In the genomic region with DNA sequence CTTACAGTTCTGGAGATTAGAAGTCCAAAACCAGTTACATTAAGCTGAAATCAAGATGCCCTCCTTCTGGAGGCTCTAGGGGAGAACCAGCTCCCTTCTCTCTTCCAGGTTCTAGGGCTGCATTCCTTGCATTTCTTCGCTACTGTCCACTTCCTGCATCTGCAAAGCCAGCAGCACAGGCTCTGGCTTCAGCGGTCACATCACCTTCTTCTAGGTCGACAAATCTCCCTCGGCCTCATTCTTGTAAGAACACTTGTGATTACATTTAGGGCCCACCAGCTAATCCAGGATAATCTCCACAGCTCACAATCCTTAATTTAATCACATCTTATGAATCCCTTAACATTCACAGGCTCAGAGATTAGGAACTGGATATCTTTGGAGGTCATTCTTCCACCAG, we compare ENCODE assay signal across 30 cellular contexts.
"Had no signal": no experiment of that assay in that cellular context is flagged by ENCODE, and none has a peak within 500 bp of the region (broad histone marks: within the 10 kb centered on the region; RNA-seq: fewer than 3 reads in every experiment).

No MANE protein-coding gene starts in this region.

- H3K4me3 ChIP-seq: pancreas, prostate gland, skin epidermis had no signal

- DNase-seq: activated CD4-positive, alpha-beta T cell treated with anti-CD3 and anti-CD28 coated beads, Interleukin-2, amount 50 U/mL, for 1 hour; activated CD4-positive, CD25-positive, alpha-beta regulatory T cell treated with anti-CD3 and anti-CD28 coated beads, Interleukin-2, amount 50 U/mL, for 72 hours; activated CD8-positive, alpha-beta T cell treated with anti-CD3 and anti-CD28 coated beads for 36 hours; activated gamma-delta T cell treated with Interleukin-2 at 50 U/mL for 16 hours; activated naive CD4-positive, alpha-beta T cell treated with anti-CD3 and anti-CD28 coated beads, Interleukin-2, amount 50 U/mL, for 16 hours; activated T-cell treated with anti-CD3 and anti-CD28 coated beads, Interleukin-2, amount 50 U/mL, for 4 hours; amniotic stem cell; brain microvascular endothelial cell; cortex of kidney; foreskin fibroblast; head of caudate nucleus; hippocampal formation; immature natural killer cell; kidney glomerular epithelial cell; left ventricle myocardium superior; midbrain; naive thymus-derived CD8-positive, alpha-beta T cell; nucleus accumbens; pancreas; retina; stimulated activated CD4-positive, alpha-beta T cell treated with anti-CD3 and anti-CD28 coated beads, Interleukin-12 subunit alpha, Interleukin-12 subunit beta, amount 100 ng/mL, for 4 hours; stimulated activated CD4-positive, alpha-beta T cell treated with anti-CD3 and anti-CD28 coated beads, Interleukin-4, amount 100 ng/mL, for 24 hours; stimulated activated naive CD8-positive, alpha-beta T cell treated with anti-CD3 and anti-CD28 coated beads, Interleukin-15, amount 100 ng/mL, for 72 hours; substantia nigra had no signal

- ATAC-seq: activated CD8-positive, alpha-beta T cell treated with anti-CD3 and anti-CD28 coated beads for 36 hours; activated T-cell treated with anti-CD3 and anti-CD28 coated beads, Interleukin-2, amount 50 U/mL, for 4 hours; activated T-helper 17 cell treated with anti-CD3 and anti-CD28 coated beads, Interleukin-2, amount 50 U/mL, for 72 hours; esophagus mucosa; left ventricle myocardium superior; naive thymus-derived CD8-positive, alpha-beta T cell; pancreas; sciatic nerve; stimulated activated effector memory CD8-positive, alpha-beta T cell treated with anti-CD3 and anti-CD28 coated beads, Interleukin-12 subunit alpha, Interleukin-12 subunit beta, amount 100 ng/mL, for 72 hours; stimulated activated naive CD8-positive, alpha-beta T cell treated with anti-CD3 and anti-CD28 coated beads, Interleukin-15, amount 100 ng/mL, for 72 hours had no signal
